In the genomic region with DNA sequence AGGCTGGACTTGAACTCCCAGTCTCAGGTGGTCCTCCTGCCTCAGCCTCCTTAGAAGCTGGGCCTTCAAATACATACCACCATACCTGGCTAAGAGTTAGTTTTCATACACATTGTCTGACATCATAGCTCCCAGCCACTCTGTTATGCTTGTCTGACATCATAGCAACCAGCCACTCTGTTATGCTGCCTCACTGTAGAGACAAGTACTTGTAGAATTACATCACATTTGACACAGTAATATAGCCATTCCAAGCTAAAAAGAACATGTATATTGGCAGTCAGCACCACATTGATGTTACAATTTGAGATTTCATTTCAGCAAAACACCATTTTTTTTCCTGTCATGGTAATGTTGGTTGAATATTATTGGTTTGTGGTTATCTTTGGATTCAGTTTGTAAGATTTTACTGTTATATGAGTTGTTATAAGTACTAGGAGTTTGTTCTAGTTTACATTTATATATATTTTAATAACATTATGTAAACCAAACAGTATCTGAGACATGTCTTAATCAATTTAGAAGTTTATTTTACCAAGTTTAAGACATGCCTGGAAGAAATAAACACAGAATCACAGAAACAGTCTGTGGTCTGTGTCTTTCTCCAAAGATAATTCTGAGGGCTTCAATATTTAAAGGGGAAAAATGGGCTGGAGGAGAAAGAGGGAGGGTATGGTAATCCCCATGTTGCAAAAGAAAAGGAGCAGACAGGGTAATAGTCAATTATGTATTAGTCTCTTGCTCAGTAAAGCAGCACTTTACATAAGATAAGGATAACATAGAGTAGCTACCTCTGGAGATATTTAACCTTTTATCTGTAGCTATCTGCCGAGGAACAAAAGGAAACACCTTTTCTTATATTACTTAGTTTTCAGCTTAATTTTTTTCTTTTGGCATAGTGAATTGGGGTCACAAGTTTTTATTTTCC, we compare ENCODE assay signal across 1 cellular context.
TF ChIP-seq lines count a peak whose summit lies in the region.

No MANE protein-coding gene starts in this region.

TF ChIP-seq in H1, 55 proteins besides CTCF, POLR2A, EP300 and RAD21:
- TF ChIP-seq CREB1 (IDR thresholded peaks at IDR 0.05) (peak; percentile 65), NANOG (IDR thresholded peaks at IDR 0.05; ENCODE audit: insufficient read depth, low read depth, low read length, poor library complexity, severe bottlenecking) (no peak)
